9 cellular contexts compared by ENCODE assay signal in the genomic region with DNA sequence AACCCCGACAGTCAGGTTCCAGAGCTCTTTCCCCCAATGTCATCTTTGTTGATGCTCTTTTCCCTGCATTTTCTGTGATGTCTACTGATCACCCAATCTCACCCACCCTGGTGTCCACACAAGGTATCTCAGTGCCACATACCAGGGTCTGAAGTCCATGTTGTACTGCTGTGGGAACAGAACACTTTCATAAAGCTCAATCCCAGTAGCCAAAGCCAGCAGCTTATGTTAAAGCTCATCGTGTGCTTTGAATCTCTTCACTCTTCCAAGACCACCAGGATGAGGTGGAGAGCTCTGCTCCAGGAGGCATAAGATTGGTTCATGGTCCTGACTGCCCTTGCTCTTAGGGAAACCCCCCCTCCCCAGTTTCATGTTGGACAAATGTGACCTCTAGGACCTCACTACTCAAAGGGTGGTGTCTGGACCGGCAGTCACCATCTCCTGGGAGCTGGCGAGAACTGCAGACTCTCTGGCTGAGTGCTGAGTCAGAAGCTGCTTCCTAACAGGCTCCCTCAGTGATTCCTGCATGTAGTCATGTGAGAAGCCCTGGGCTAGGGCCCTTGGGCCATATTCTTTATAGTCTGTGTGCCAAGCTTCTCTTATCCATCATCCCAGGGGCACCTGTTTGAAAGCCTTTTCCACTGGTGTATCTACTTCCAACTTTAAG. TPM values are rescaled to one million over a fixed set of nuclear protein-coding genes. Genes with fewer than 3 reads are reported as not detected.
DNase-seq lines count a peak whose midpoint lies in the region; ATAC-seq, FAIRE-seq and TF ChIP-seq lines count a peak whose summit lies in the region.
"Had no signal": no experiment of that assay in that cellular context is flagged by ENCODE, and none has a peak within 500 bp of the region (broad histone marks: within the 10 kb centered on the region; RNA-seq: fewer than 3 reads in every experiment).

No MANE protein-coding gene starts in this region.

- H3K27me3 ChIP-seq in K562 (ENCODE audit: control insufficient read depth in 2 of 2, insufficient read depth in 2 of 2, low read length in 2 of 2) = no peaks in the 10 kb centered on the region
- no peaks in the 10 kb centered on the region for H3K27me3 ChIP-seq in left lung

- H3K27ac ChIP-seq in K562 (ENCODE audit: extremely low read depth, low read depth, low read length) (no peak overlapping the region; the same call in 2 of the 3 replicates), left lung (peak overlapping the region in 1 of 2 donors; percentile 82)

- H2AFZ ChIP-seq in K562 (ENCODE audit: low read depth, low read length) = no peak overlapping the region

- DNase-seq in cardiac septum (ENCODE audit: low spot score) (peak; percentile 79), Right ventricle myocardium superior (no peak), K562 (ENCODE audit: extremely low read depth in 1 of 4, low spot score in 3 of 4) (peak in 1 of 4 experiments; percentile 64), left lung (peak in 1 of 2 donors; percentile 51)
- DNase-seq: activated gamma-delta T cell treated with Interleukin-2 at 50 U/mL for 16 hours had no signal

- in situ Hi-C loops in K562 (cut with MboI) = loop anchor here (5.0 kb wide), 1 partner anchor 85 kb away; no protein-coding TSS in a partner anchor

- POLR2A ChIA-PET in K562 (lab: Yijun Ruan, JAX) = interaction anchor here (0.5 to 3.0 kb wide), 18 partner anchors 9 to 571 kb away, joined by 3 to 60 read pairs (median 6); partner anchors contain the start of genes C6orf89 and PPIL1

- peaks cover 12% of the 10 kb centered on the region; the same call in 2 of the 3 replicates for H3K79me2 ChIP-seq in K562 (ENCODE audit: control insufficient read depth, insufficient read depth, low read length)

- WGBS in K562 (ENCODE audit: insufficient coverage, low coverage, missing lambda C conversion rate) = 46% methylated on average over 4 of the region's 4 CpGs

- H3K9me1 ChIP-seq in K562 (ENCODE audit: control insufficient read depth, insufficient read depth, low read length) = peaks cover 3% of the 10 kb centered on the region

- FAIRE-seq in K562 (lab: Jason Lieb, UNC) = no peak

- no peaks in the 10 kb centered on the region for H3K9me3 ChIP-seq in K562 (replicated peaks; ENCODE audit: control insufficient read depth, insufficient read depth, low read depth, low read length)
- peaks cover 0 to 2% of the 10 kb centered on the region in 2 donors for H3K9me3 ChIP-seq in left lung

- no peaks in the 10 kb centered on the region for H4K20me1 ChIP-seq in K562 (replicated peaks; ENCODE audit: control insufficient read depth, insufficient read depth, low read length)

- H3K4me3 ChIP-seq in K562 (no peak overlapping the region), left lung (no peak overlapping the region)

- no peak for ATAC-seq in Right ventricle myocardium superior (ENCODE audit: poor library complexity)
- ATAC-seq in K562 = peak; percentile 58
- peak; percentile 13 for ATAC-seq in left lung
- no peak for ATAC-seq in GM19452 (IDR thresholded peaks at IDR 0.05; ENCODE audit: unreplicated experiment)
- ATAC-seq in HG03342 (IDR thresholded peaks at IDR 0.05; ENCODE audit: unreplicated experiment) = no peak
- ATAC-seq in HG02588 (IDR thresholded peaks at IDR 0.05; ENCODE audit: unreplicated experiment) = no peak
- ATAC-seq in GM18870 (IDR thresholded peaks at IDR 0.05; ENCODE audit: unreplicated experiment) = no peak

- H3K4me1 ChIP-seq in K562 (replicated peaks in 1 of 2; ENCODE audit: control insufficient read depth in 2 of 2, insufficient read depth in 2 of 2, low read length in 2 of 2) = peaks cover 18 to 29% of the 10 kb centered on the region in 2 experiments
- H3K4me1 ChIP-seq in left lung = peaks cover 14 to 45% of the 10 kb centered on the region in 2 donors

- H3K4me2 ChIP-seq in K562 (ENCODE audit: insufficient read depth, low read length) = no peak overlapping the region

- TF ChIP-seq CTCF in K562 (IDR thresholded peaks at IDR 0.05 in 2 of 3, conservative IDR thresholded peaks at IDR 0.05 in 1 of 3; ENCODE audit: insufficient read depth in 2 of 3, low read depth in 1 of 3, low read length in 3 of 3) (peak in 2 of 3 experiments; percentile 29 to 41; a peak in 2 of 6 replicates), left lung (IDR thresholded peaks at IDR 0.05) (no peak)

- H3K36me3 ChIP-seq in K562 (ENCODE audit: control insufficient read depth, insufficient read depth, low read length) (peaks cover 62% of the 10 kb centered on the region), left lung (peaks cover 0 to 24% of the 10 kb centered on the region in 2 donors)

- H3K9ac ChIP-seq in K562 (ENCODE audit: insufficient read depth in 1 of 2, low read depth in 2 of 2, low read length in 2 of 2) = no peak overlapping the region

- peak; percentile 30 to 48; a peak in 3 of 4 replicates for TF ChIP-seq RAD21 in K562 (CRISPR knock-in tag; conservative IDR thresholded peaks at IDR 0.05 in 1 of 2, IDR thresholded peaks at IDR 0.05 in 1 of 2)

- intact Hi-C loops in cardiac septum (cut with DNase I) = loop anchor here (5.0 kb wide), 1 partner anchor 235 kb away; no protein-coding TSS in a partner anchor
- intact Hi-C loops in Right ventricle myocardium superior (cut with DNase I) = loop anchor here (10.0 kb wide), 1 partner anchor 248 kb away; no protein-coding TSS in a partner anchor
- intact Hi-C loops in K562 (cut with micrococcal nuclease) = no loop called here
- intact Hi-C loops in left lung (cut with DNase I) = no loop called here

- no peak for TF ChIP-seq EP300 in K562 (IDR thresholded peaks at IDR 0.05; ENCODE audit: low read length)

- no TSS peak for BruUV-seq in K562 (replicated peaks; lab: Mats Ljungman, UMichigan)

- CTCF ChIA-PET in K562 (lab: Yijun Ruan, JAX; ENCODE audit: low intra/inter-chr PET ratio) = interaction anchor here (0.5 to 1.4 kb wide), 5 partner anchors 42 to 353 kb away, joined by 3 to 8 read pairs (median 6); no protein-coding TSS in a partner anchor

- TF ChIP-seq POLR2A in K562 (conservative IDR thresholded peaks at IDR 0.05) = 0 out of 2 replicates have a peak, but pooled peaks have one; percentile 39

RNA-seq across cellular contexts. Expression of gene CPNE5, which starts 13.4 kb away (rescaled TPM):
- total RNA-seq in cardiac septum (6.7 TPM), Right ventricle myocardium superior (10.0 TPM), K562 (2014; rRNA removed) (0.18 TPM in 1 of 2 replicates, not detected in the other), K562 (2014; rRNA removed; fragmentation: Illumina TruSeq; extraction: Trizol) (not detected in 2 replicates), K562 (2015; rRNA removed; fragmentation: Illumina TruSeq; extraction: Trizol) (0.14 TPM in 1 of 2 replicates, not detected in the other), K562 (2021) (0.47 and 0.49 TPM in 2 replicates), left lung (1 to 10 TPM; 1.2 to 1.9 TPM)
- 1.5 and 2.5 TPM in 2 replicates for total RNA-seq in K562 (2011; cell fraction: chromatin; rRNA removed; ENCODE audit: low replicate concordance)
- total RNA-seq in K562 (2011; cell fraction: nucleolus; rRNA removed) = 0.66 and 1.5 TPM in 2 replicates
- 1.2 and 1.6 TPM in 2 replicates for total RNA-seq in K562 (2011; cell fraction: nucleoplasm; rRNA removed)
- polyA plus RNA-seq in K562 (2011; rRNA removed) (0.46 and 0.61 TPM in 2 replicates), K562 (2014; fragmentation: Illumina TruSeq; extraction: Trizol) (0.43 TPM in 1 of 2 replicates, not detected in the other), K562 (2014; fragmentation: Nextera tagmentation; extraction: Ambion mirVana) (1 to 10 TPM in 1 of 2 experiments, under 1 TPM in 1; 0.21 to 1.0 TPM), K562 (2014; rRNA removed) (0.69 TPM in 1 of 2 replicates, not detected in the other)
- polyA plus RNA-seq in K562 (2011; cell fraction: cytosol; rRNA removed) = 0.19 and 0.31 TPM in 2 replicates
- polyA plus RNA-seq in K562 (2011; cell fraction: nucleus; rRNA removed) = 1.2 and 1.9 TPM in 2 replicates
- polyA plus RNA-seq in K562 (2012) = 0.33 and 1.8 TPM in 2 replicates
- polyA minus RNA-seq in K562 (2011; rRNA and poly(A)+ RNA removed) = 0.67 TPM in 1 of 2 replicates, not detected in the other
- not detected in 2 replicates for polyA minus RNA-seq in K562 (2011; cell fraction: cytosol; rRNA and poly(A)+ RNA removed)
- 0.78 and 0.81 TPM in 2 replicates for polyA minus RNA-seq in K562 (2011; cell fraction: nucleus; rRNA and poly(A)+ RNA removed)

RNA-seq across cellular contexts. Expression of gene PPIL1, which starts 22.0 kb away (rescaled TPM):
- total RNA-seq in cardiac septum = 24.9 TPM
- 65.2 TPM for total RNA-seq in Right ventricle myocardium superior
- 16.9 and 22.0 TPM in 2 replicates for total RNA-seq in K562 (2011; cell fraction: chromatin; rRNA removed; ENCODE audit: low replicate concordance)
- 16.6 and 19.2 TPM in 2 replicates for total RNA-seq in K562 (2011; cell fraction: nucleolus; rRNA removed)
- total RNA-seq in K562 (2011; cell fraction: nucleoplasm; rRNA removed) = 25.1 and 30.4 TPM in 2 replicates
- 65.8 and 86.0 TPM in 2 replicates for total RNA-seq in K562 (2014; rRNA removed)
- 130 and 132 TPM in 2 replicates for total RNA-seq in K562 (2014; rRNA removed; fragmentation: Illumina TruSeq; extraction: Trizol)
- total RNA-seq in K562 (2015; rRNA removed; fragmentation: Illumina TruSeq; extraction: Trizol) = 107 and 119 TPM in 2 replicates
- total RNA-seq in K562 (2021) = 86.9 and 90.1 TPM in 2 replicates
- polyA plus RNA-seq in K562 (2011; rRNA removed) = 113 and 137 TPM in 2 replicates
- 95.1 and 112 TPM in 2 replicates for polyA plus RNA-seq in K562 (2011; cell fraction: cytosol; rRNA removed)
- 24.2 and 38.0 TPM in 2 replicates for polyA plus RNA-seq in K562 (2011; cell fraction: nucleus; rRNA removed)
- 81.7 and 93.9 TPM in 2 replicates for polyA plus RNA-seq in K562 (2012)
- polyA plus RNA-seq in K562 (2014; fragmentation: Illumina TruSeq; extraction: Trizol) = 116 and 156 TPM in 2 replicates
- polyA plus RNA-seq in K562 (2014; fragmentation: Nextera tagmentation; extraction: Ambion mirVana) = 100 to 1,000 TPM; 195 to 205 TPM
- polyA plus RNA-seq in K562 (2014; rRNA removed) = 87.9 and 108 TPM in 2 replicates
- 105 and 126 TPM in 2 replicates for polyA minus RNA-seq in K562 (2011; rRNA and poly(A)+ RNA removed)
- polyA minus RNA-seq in K562 (2011; cell fraction: cytosol; rRNA and poly(A)+ RNA removed) = 34.9 and 49.9 TPM in 2 replicates
- 11.2 and 16.2 TPM in 2 replicates for polyA minus RNA-seq in K562 (2011; cell fraction: nucleus; rRNA and poly(A)+ RNA removed)
- 10 to 100 TPM; 19.6 to 24.5 TPM for total RNA-seq in left lung

RNA-seq across cellular contexts. Expression of gene C6orf89, which starts 33.1 kb away (rescaled TPM):
- 49.2 TPM for total RNA-seq in cardiac septum
- total RNA-seq in Right ventricle myocardium superior = 73.2 TPM
- total RNA-seq in K562 (2011; cell fraction: chromatin; rRNA removed; ENCODE audit: low replicate concordance) = 94.9 and 122 TPM in 2 replicates
- total RNA-seq in K562 (2011; cell fraction: nucleolus; rRNA removed) = 56.4 and 60.3 TPM in 2 replicates
- total RNA-seq in K562 (2011; cell fraction: nucleoplasm; rRNA removed) = 122 and 177 TPM in 2 replicates
- total RNA-seq in K562 (2014; rRNA removed) = 47.2 and 63.5 TPM in 2 replicates
- 81.6 and 89.0 TPM in 2 replicates for total RNA-seq in K562 (2014; rRNA removed; fragmentation: Illumina TruSeq; extraction: Trizol)
- 56.9 and 58.5 TPM in 2 replicates for total RNA-seq in K562 (2015; rRNA removed; fragmentation: Illumina TruSeq; extraction: Trizol)
- total RNA-seq in K562 (2021) = 74.8 and 80.1 TPM in 2 replicates
- polyA plus RNA-seq in K562 (2011; rRNA removed) = 92.9 and 95.9 TPM in 2 replicates
- polyA plus RNA-seq in K562 (2011; cell fraction: cytosol; rRNA removed) = 47.9 and 60.0 TPM in 2 replicates
- polyA plus RNA-seq in K562 (2011; cell fraction: nucleus; rRNA removed) = 59.9 and 67.0 TPM in 2 replicates
- 71.0 and 74.5 TPM in 2 replicates for polyA plus RNA-seq in K562 (2012)
- polyA plus RNA-seq in K562 (2014; fragmentation: Illumina TruSeq; extraction: Trizol) = 96.1 and 111 TPM in 2 replicates
- polyA plus RNA-seq in K562 (2014; fragmentation: Nextera tagmentation; extraction: Ambion mirVana) = 10 to 100 TPM; 35.2 to 41.9 TPM
- 46.7 and 67.6 TPM in 2 replicates for polyA plus RNA-seq in K562 (2014; rRNA removed)
- polyA minus RNA-seq in K562 (2011; rRNA and poly(A)+ RNA removed) = 51.7 and 54.4 TPM in 2 replicates
- 23.9 and 29.3 TPM in 2 replicates for polyA minus RNA-seq in K562 (2011; cell fraction: cytosol; rRNA and poly(A)+ RNA removed)
- polyA minus RNA-seq in K562 (2011; cell fraction: nucleus; rRNA and poly(A)+ RNA removed) = 9.6 and 22.3 TPM in 2 replicates
- 10 to 100 TPM; 53.3 to 59.6 TPM for total RNA-seq in left lung

Comparison
In these comparisons a context has a peak if more than half of its experiments do, and no peak if none do; other contexts are left out.
1. ATAC-seq: peak in K562 (single experiment) and left lung (single experiment); none in Right ventricle myocardium superior (single experiment), GM19452 (single experiment), HG03342 (single experiment), HG02588 (single experiment) and GM18870 (single experiment).
2. CTCF ChIP-seq: peak in K562 (2 of 3); none in left lung (0 of 2).
3. intact Hi-C loops: an anchor here in cardiac septum (5.0 kb wide) and Right ventricle myocardium superior (10.0 kb wide); none called in K562 and left lung.